Comparison of ENCODE assay signal across 2 cellular contexts in the genomic region with DNA sequence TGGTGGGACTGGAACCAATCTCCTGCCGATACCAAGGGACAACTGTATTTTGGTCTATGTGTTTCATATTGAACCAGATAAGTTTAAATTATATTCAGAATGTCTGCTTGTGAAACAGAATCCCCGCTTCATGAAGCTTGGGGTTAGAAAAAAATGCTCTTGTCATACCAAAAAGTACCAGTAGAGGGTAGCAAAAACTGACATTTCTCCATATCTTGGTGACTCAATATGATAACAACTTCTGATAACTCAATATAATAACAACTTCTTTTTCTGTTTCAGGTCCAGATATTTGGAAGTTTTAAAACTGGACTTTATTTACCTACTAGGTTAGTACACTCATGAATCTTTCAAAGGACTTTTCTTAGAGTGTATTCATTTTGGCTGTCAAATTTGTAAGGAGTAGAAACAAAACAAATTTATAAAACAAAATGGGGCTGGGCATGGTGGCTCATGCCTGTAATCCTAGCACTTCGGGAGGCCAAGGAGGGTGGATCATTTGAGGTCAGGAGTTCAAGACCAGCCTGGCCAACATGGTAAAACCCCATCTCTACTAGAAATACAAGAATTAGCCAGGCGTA.
A peak's percentile ranks its signal among the peaks of the same experiment; 100 is the strongest.
TF ChIP-seq lines count a peak whose summit lies in the region.

No MANE protein-coding gene starts in this region.

TF ChIP-seq in HCT116, 20 proteins besides CTCF, POLR2A, EP300 and RAD21:
- no peak for TF ChIP-seq EZH2 (IDR thresholded peaks at IDR 0.05)
- no peak for TF ChIP-seq CEBPB (IDR thresholded peaks at IDR 0.05; ENCODE audit: low read depth)
- TF ChIP-seq ELF1 (IDR thresholded peaks at IDR 0.05; ENCODE audit: borderline replicate concordance, low read depth), result no peak
- no peak for TF ChIP-seq EZH2phosphoT487 (IDR thresholded peaks at IDR 0.05; ENCODE audit: borderline replicate concordance)
- TF ChIP-seq, protein P1, sequence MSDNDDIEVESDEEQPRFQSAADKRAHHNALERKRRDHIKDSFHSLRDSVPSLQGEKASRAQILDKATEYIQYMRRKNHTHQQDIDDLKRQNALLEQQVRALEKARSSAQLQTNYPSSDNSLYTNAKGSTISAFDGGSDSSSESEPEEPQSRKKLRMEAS (IDR thresholded peaks at IDR 0.05), result no peak
- TF ChIP-seq, protein P2, sequence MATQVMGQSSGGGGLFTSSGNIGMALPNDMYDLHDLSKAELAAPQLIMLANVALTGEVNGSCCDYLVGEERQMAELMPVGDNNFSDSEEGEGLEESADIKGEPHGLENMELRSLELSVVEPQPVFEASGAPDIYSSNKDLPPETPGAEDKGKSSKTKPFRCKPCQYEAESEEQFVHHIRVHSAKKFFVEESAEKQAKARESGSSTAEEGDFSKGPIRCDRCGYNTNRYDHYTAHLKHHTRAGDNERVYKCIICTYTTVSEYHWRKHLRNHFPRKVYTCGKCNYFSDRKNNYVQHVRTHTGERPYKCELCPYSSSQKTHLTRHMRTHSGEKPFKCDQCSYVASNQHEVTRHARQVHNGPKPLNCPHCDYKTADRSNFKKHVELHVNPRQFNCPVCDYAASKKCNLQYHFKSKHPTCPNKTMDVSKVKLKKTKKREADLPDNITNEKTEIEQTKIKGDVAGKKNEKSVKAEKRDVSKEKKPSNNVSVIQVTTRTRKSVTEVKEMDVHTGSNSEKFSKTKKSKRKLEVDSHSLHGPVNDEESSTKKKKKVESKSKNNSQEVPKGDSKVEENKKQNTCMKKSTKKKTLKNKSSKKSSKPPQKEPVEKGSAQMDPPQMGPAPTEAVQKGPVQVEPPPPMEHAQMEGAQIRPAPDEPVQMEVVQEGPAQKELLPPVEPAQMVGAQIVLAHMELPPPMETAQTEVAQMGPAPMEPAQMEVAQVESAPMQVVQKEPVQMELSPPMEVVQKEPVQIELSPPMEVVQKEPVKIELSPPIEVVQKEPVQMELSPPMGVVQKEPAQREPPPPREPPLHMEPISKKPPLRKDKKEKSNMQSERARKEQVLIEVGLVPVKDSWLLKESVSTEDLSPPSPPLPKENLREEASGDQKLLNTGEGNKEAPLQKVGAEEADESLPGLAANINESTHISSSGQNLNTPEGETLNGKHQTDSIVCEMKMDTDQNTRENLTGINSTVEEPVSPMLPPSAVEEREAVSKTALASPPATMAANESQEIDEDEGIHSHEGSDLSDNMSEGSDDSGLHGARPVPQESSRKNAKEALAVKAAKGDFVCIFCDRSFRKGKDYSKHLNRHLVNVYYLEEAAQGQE (IDR thresholded peaks at IDR 0.05; ENCODE audit: low read depth), result no peak
- no peak for TF ChIP-seq SRF (IDR thresholded peaks at IDR 0.05; ENCODE audit: low read depth)
- TF ChIP-seq POLR2AphosphoS5 (IDR thresholded peaks at IDR 0.05; ENCODE audit: low read depth, low read length), result no peak
- no peak for TF ChIP-seq ATF3 (IDR thresholded peaks at IDR 0.05)
- TF ChIP-seq, protein P3, sequence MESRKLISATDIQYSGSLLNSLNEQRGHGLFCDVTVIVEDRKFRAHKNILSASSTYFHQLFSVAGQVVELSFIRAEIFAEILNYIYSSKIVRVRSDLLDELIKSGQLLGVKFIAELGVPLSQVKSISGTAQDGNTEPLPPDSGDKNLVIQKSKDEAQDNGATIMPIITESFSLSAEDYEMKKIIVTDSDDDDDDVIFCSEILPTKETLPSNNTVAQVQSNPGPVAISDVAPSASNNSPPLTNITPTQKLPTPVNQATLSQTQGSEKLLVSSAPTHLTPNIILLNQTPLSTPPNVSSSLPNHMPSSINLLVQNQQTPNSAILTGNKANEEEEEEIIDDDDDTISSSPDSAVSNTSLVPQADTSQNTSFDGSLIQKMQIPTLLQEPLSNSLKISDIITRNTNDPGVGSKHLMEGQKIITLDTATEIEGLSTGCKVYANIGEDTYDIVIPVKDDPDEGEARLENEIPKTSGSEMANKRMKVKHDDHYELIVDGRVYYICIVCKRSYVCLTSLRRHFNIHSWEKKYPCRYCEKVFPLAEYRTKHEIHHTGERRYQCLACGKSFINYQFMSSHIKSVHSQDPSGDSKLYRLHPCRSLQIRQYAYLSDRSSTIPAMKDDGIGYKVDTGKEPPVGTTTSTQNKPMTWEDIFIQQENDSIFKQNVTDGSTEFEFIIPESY (IDR thresholded peaks at IDR 0.05; ENCODE audit: extremely low read depth, insufficient replicate concordance, low read length), result no peak
- no peak for TF ChIP-seq TCF7L2 (IDR thresholded peaks at IDR 0.05; ENCODE audit: borderline replicate concordance, extremely low read depth, insufficient read depth, insufficient read length)
- no peak for TF ChIP-seq YY1 (IDR thresholded peaks at IDR 0.05; ENCODE audit: extremely low read depth, insufficient replicate concordance, low read depth, low read length)
- TF ChIP-seq JUND (IDR thresholded peaks at IDR 0.05), result no peak

TF ChIP-seq in endothelial cell of umbilical vein, 7 proteins besides CTCF, POLR2A, EP300 and RAD21:
- TF ChIP-seq POLR2AphosphoS5 (IDR thresholded peaks at IDR 0.05; ENCODE audit: insufficient read depth, low read depth, low read length) (no peak), JUN (IDR thresholded peaks at IDR 0.05; ENCODE audit: borderline replicate concordance, insufficient read depth, insufficient read length, low read depth) (no peak), GATA2 (IDR thresholded peaks at IDR 0.05; ENCODE audit: insufficient read depth, insufficient read length, low read depth, low read length) (peak; percentile 81), FOS (IDR thresholded peaks at IDR 0.05; ENCODE audit: borderline replicate concordance, insufficient read depth, low read length) (peak; percentile 49), EZH2 (IDR thresholded peaks at IDR 0.05; ENCODE audit: borderline replicate concordance, low read depth, low read length, severe bottlenecking) (no peak)
TF ChIP-seq in endothelial cell of umbilical vein: peak in this region for 2.
